Comparison of ENCODE assay signal across 8 cellular contexts in the genomic region with DNA sequence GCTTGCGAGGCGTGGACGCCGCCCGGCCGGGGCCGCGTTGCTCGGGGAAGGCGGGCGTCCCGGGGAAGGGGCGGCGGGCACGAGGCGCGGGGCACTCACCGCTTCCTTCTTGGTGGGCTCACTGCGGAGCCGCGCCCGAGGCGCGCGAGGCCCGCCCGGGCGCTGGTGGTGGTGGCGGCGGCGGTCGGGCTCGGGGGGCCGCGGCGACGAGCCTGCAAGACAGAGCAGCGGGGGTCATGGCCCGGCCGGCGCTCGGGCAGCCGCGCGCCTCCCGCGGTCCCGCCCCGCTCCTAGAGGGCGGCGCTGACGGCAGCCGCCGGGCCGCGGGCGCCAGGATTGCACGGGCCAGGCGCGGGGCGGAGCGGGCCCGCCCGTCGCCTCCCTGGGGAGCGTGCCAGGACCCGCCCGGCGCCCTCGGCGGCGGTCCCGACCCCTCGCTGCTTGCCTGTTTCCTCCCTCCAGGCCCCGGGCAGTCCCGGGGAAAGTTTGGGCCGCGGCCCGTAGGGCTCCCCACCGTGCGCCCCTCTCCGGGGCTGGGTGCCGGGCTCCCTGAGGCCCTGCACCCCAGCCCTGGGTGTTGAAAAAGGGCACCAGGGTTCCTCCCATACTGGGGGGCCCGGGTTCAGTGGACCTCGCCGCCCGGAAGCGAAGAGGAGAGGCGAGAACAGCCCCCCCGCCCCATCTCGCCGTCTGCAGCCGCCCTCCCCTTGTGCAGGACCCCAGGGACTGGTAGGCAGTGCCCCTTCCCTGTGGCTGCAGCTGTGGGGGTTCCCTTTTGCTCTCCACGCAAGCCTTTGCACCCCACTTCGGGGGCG. TPM values are rescaled to one million over a fixed set of nuclear protein-coding genes. Genes with fewer than 3 reads are reported as not detected.
DNase-seq lines count a peak whose midpoint lies in the region; ATAC-seq, FAIRE-seq and TF ChIP-seq lines count a peak whose summit lies in the region.

A gene (minus strand): TSS at position 270 of the 815 bp plus-strand sequence. CDS start 15,879 bp downstream, outside the sequence.

- H3K9me3 Mint-ChIP-seq in WTC11, result no peaks in the 10 kb centered on the region

- peak; percentile 46 for ATAC-seq in WTC11
- ATAC-seq in omental fat pad (ENCODE audit: low FRiP score), result peak; percentile 61
- ATAC-seq in HG02840 (IDR thresholded peaks at IDR 0.05; ENCODE audit: low FRiP score, unreplicated experiment), result no peak

- H3K4me1 Mint-ChIP-seq in WTC11, result peaks cover 46% of the 10 kb centered on the region

- no peaks in the 10 kb centered on the region for H3K36me3 Mint-ChIP-seq in WTC11

- TF ChIP-seq CTCF in GM06990 (IDR thresholded peaks at IDR 0.05; ENCODE audit: insufficient read depth, low read length, poor library complexity, severe bottlenecking) (no peak), WTC11 (IDR thresholded peaks at IDR 0.05) (no peak), omental fat pad (IDR thresholded peaks at IDR 0.05) (no peak)

- no peaks in the 10 kb centered on the region; the same call in 1 of the 2 replicates for H3K36me3 ChIP-seq in GM06990 (ENCODE audit: control insufficient read depth, insufficient read depth, low read length)

- CTCF ChIA-PET in WTC11 (lab: Charles Lee), result interaction anchor here (1.0 kb wide), 2 partner anchors 9 to 335 kb away, joined by 3 read pairs; no protein-coding TSS in a partner anchor

- peak within 1 kb of the TSS; percentile 89 for H3K4me3 Mint-ChIP-seq in WTC11

- H3K4me3 ChIP-seq in GM06990 (replicated peaks; ENCODE audit: low read depth, low read length), result peak within 1 kb of the TSS; percentile 70

- peaks cover 26% of the 10 kb centered on the region for H3K27me3 Mint-ChIP-seq in WTC11 (ENCODE audit: low read depth)

- no peak for FAIRE-seq in frontal cortex (lab: Jason Lieb, UNC)

- peak; percentile 95 for DNase-seq in 8988T
- peak; percentile 68 for DNase-seq in GM06990 (ENCODE audit: extremely low read depth, insufficient read length)
- peak; percentile 54 for DNase-seq in HK-2 (ENCODE audit: unreplicated experiment)
- DNase-seq in WTC11 (ENCODE audit: low spot score), result peak; percentile 35
- peak; percentile 63 to 66 for DNase-seq in frontal cortex (ENCODE audit: low spot score in 2 of 2)
- DNase-seq in omental fat pad (ENCODE audit: low spot score), result no peak
- no peak for DNase-seq in NCI-H526 treated with DMSO at 0.1 percent for 48 hours (lab: John Stamatoyannopoulos, UW)

- POLR2A ChIA-PET in WTC11 (lab: Charles Lee), result no interaction called here

- H3K27ac Mint-ChIP-seq in WTC11, result no peak within 1 kb of the TSS

- H3K27me3 ChIP-seq in GM06990 (replicated peaks; ENCODE audit: control insufficient read depth, insufficient read depth, low read length), result no peaks in the 10 kb centered on the region

TF ChIP-seq in WTC11, 78 proteins besides CTCF, POLR2A, EP300 and RAD21 (continues in another document):
- TF ChIP-seq ZNF232 (CRISPR knock-in tag; IDR thresholded peaks at IDR 0.05) (no peak), NR2C2 (CRISPR knock-in tag; IDR thresholded peaks at IDR 0.05) (no peak), ZNF671 (CRISPR knock-in tag; IDR thresholded peaks at IDR 0.05) (no peak), NFE2L1 (CRISPR knock-in tag; IDR thresholded peaks at IDR 0.05) (no peak), SP1 (CRISPR knock-in tag; conservative IDR thresholded peaks at IDR 0.05) (no peak)
- TF ChIP-seq, protein P1, sequence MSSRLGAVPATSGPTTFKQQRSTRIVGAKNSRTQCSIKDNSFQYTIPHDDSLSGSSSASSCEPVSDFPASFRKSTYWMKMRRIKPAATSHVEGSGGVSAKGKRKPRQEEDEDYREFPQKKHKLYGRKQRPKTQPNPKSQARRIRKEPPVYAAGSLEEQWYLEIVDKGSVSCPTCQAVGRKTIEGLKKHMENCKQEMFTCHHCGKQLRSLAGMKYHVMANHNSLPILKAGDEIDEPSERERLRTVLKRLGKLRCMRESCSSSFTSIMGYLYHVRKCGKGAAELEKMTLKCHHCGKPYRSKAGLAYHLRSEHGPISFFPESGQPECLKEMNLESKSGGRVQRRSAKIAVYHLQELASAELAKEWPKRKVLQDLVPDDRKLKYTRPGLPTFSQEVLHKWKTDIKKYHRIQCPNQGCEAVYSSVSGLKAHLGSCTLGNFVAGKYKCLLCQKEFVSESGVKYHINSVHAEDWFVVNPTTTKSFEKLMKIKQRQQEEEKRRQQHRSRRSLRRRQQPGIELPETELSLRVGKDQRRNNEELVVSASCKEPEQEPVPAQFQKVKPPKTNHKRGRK (CRISPR knock-in tag; IDR thresholded peaks at IDR 0.05; ENCODE audit: borderline replicate concordance), result no peak
- TF ChIP-seq, protein P2, sequence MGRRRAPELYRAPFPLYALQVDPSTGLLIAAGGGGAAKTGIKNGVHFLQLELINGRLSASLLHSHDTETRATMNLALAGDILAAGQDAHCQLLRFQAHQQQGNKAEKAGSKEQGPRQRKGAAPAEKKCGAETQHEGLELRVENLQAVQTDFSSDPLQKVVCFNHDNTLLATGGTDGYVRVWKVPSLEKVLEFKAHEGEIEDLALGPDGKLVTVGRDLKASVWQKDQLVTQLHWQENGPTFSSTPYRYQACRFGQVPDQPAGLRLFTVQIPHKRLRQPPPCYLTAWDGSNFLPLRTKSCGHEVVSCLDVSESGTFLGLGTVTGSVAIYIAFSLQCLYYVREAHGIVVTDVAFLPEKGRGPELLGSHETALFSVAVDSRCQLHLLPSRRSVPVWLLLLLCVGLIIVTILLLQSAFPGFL (CRISPR knock-in tag; IDR thresholded peaks at IDR 0.05; ENCODE audit: borderline replicate concordance), result no peak
- TF ChIP-seq, protein P3, sequence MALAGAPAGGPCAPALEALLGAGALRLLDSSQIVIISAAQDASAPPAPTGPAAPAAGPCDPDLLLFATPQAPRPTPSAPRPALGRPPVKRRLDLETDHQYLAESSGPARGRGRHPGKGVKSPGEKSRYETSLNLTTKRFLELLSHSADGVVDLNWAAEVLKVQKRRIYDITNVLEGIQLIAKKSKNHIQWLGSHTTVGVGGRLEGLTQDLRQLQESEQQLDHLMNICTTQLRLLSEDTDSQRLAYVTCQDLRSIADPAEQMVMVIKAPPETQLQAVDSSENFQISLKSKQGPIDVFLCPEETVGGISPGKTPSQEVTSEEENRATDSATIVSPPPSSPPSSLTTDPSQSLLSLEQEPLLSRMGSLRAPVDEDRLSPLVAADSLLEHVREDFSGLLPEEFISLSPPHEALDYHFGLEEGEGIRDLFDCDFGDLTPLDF (CRISPR knock-in tag; IDR thresholded peaks at IDR 0.05), result no peak
- TF ChIP-seq, protein P4, sequence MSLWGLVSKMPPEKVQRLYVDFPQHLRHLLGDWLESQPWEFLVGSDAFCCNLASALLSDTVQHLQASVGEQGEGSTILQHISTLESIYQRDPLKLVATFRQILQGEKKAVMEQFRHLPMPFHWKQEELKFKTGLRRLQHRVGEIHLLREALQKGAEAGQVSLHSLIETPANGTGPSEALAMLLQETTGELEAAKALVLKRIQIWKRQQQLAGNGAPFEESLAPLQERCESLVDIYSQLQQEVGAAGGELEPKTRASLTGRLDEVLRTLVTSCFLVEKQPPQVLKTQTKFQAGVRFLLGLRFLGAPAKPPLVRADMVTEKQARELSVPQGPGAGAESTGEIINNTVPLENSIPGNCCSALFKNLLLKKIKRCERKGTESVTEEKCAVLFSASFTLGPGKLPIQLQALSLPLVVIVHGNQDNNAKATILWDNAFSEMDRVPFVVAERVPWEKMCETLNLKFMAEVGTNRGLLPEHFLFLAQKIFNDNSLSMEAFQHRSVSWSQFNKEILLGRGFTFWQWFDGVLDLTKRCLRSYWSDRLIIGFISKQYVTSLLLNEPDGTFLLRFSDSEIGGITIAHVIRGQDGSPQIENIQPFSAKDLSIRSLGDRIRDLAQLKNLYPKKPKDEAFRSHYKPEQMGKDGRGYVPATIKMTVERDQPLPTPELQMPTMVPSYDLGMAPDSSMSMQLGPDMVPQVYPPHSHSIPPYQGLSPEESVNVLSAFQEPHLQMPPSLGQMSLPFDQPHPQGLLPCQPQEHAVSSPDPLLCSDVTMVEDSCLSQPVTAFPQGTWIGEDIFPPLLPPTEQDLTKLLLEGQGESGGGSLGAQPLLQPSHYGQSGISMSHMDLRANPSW (CRISPR knock-in tag; conservative IDR thresholded peaks at IDR 0.05; ENCODE audit: low read depth), result no peak
- TF ChIP-seq, protein P5, sequence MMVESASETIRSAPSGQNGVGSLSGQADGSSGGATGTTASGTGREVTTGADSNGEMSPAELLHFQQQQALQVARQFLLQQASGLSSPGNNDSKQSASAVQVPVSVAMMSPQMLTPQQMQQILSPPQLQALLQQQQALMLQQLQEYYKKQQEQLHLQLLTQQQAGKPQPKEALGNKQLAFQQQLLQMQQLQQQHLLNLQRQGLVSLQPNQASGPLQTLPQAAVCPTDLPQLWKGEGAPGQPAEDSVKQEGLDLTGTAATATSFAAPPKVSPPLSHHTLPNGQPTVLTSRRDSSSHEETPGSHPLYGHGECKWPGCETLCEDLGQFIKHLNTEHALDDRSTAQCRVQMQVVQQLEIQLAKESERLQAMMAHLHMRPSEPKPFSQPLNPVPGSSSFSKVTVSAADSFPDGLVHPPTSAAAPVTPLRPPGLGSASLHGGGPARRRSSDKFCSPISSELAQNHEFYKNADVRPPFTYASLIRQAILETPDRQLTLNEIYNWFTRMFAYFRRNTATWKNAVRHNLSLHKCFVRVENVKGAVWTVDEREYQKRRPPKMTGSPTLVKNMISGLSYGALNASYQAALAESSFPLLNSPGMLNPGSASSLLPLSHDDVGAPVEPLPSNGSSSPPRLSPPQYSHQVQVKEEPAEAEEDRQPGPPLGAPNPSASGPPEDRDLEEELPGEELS (CRISPR knock-in tag; IDR thresholded peaks at IDR 0.05), result peak; percentile 17; the same call in 1 of the 2 replicates
- TF ChIP-seq, protein P6, sequence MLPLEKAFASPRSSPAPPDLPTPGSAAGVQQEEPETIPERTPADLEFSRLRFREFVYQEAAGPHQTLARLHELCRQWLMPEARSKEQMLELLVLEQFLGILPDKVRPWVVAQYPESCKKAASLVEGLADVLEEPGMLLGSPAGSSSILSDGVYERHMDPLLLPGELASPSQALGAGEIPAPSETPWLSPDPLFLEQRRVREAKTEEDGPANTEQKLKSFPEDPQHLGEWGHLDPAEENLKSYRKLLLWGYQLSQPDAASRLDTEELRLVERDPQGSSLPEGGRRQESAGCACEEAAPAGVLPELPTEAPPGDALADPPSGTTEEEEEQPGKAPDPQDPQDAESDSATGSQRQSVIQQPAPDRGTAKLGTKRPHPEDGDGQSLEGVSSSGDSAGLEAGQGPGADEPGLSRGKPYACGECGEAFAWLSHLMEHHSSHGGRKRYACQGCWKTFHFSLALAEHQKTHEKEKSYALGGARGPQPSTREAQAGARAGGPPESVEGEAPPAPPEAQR (CRISPR knock-in tag; IDR thresholded peaks at IDR 0.05), result no peak

RNA-seq across cellular contexts. Expression of the gene that starts here (rescaled TPM):
- 6.3 to 8.3 TPM (median 7.9 TPM) in 3 replicates for total RNA-seq in WTC11 (2021)
- 0.82 TPM for total RNA-seq in frontal cortex
- total RNA-seq in omental fat pad, result 1 to 10 TPM; 1.1 to 3.5 (median 2.8) TPM

Comparison
In these comparisons a context has a peak if more than half of its experiments do, and no peak if none do; other contexts are left out.
1. Peak in DNase-seq in frontal cortex; RNA of the gene not detected or under 1 TPM.
2. DNase-seq: peak in 8988T (single experiment), GM06990 (single experiment), HK-2 (single experiment) and WTC11 (single experiment); none in omental fat pad (single experiment) and NCI-H526 treated with DMSO at 0.1 percent for 48 hours (single experiment).